In the genomic region with DNA sequence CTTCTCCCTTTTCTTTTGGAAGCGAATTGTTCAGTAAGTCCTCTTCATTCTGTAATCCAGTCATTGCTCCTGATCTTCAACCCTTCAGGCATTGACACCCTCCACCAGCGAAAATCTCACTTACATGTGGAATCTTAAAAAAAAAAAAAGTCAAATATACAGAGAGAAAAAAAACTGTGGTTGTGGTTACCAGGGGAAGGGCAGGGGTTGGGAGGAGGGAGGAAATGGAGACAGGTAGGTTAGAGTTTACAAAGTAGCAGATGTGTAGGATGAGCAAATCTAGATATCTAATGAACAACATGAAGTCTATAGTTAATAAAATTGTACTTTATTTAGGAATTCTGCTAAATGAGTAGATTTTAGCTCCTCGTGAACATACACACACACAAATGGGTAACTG, we compare ENCODE assay signal across 13 cellular contexts. TPM values are rescaled to one million over a fixed set of nuclear protein-coding genes. Genes with fewer than 3 reads are reported as not detected.
DNase-seq lines count a peak whose midpoint lies in the region; ATAC-seq and TF ChIP-seq lines count a peak whose summit lies in the region.
"Had no signal": no experiment of that assay in that cellular context is flagged by ENCODE, and none has a peak within 500 bp of the region (broad histone marks: within the 10 kb centered on the region; RNA-seq: fewer than 3 reads in every experiment).

No MANE protein-coding gene starts in this region.

- no peak for TF ChIP-seq CTCF in left ventricle myocardium inferior (IDR thresholded peaks at IDR 0.05; ENCODE audit: borderline replicate concordance)

- H3K9me3 ChIP-seq in left ventricle myocardium inferior (replicated peaks): no peaks in the 10 kb centered on the region

- H3K4me1 Mint-ChIP-seq in activated CD4-positive, alpha-beta T cell treated with anti-CD3 and anti-CD28 coated beads, Interleukin-2, amount 10 ng/mL, durations not matched to agents 24 days and 14 days: peaks cover 73% of the 10 kb centered on the region
- H3K4me1 Mint-ChIP-seq in effector memory CD8-positive, alpha-beta T cell (ENCODE audit: low read depth in 2 of 2): peaks cover 24 to 36% of the 10 kb centered on the region in 2 donors

- no peaks in the 10 kb centered on the region for H3K27me3 Mint-ChIP-seq in activated CD4-positive, alpha-beta T cell treated with anti-CD3 and anti-CD28 coated beads, Interleukin-2, amount 10 ng/mL, durations not matched to agents 24 days and 14 days
- H3K27me3 Mint-ChIP-seq in effector memory CD8-positive, alpha-beta T cell: no peaks in the 10 kb centered on the region

- peak overlapping the region; percentile 72 for H3K27ac Mint-ChIP-seq in activated CD4-positive, alpha-beta T cell treated with anti-CD3 and anti-CD28 coated beads, Interleukin-2, amount 10 ng/mL, durations not matched to agents 24 days and 14 days
- no peak overlapping the region for H3K27ac Mint-ChIP-seq in effector memory CD8-positive, alpha-beta T cell
- H3K27ac Mint-ChIP-seq: endodermal cell had no signal

- DNase-seq in activated CD4-positive, alpha-beta T cell treated with anti-CD3 and anti-CD28 coated beads, Interleukin-2, amount 10 ng/mL, durations not matched to agents 24 days and 14 days: peak; percentile 80
- no peak for DNase-seq in activated CD4-positive, alpha-beta T cell treated with anti-CD3 and anti-CD28 coated beads for 48 hours
- peak; percentile 81 for DNase-seq in Jurkat, Clone E6-1 (ENCODE audit: low read depth, low spot score)
- DNase-seq in activated CD4-positive, alpha-beta T cell treated with anti-CD3 and anti-CD28 coated beads, Interleukin-2, amount 50 U/mL, for 4 hours: peak; percentile 7 to 18
- DNase-seq in effector memory CD8-positive, alpha-beta T cell: no peak
- DNase-seq in left ventricle myocardium inferior (no peak), inferior parietal cortex (ENCODE audit: extremely low spot score) (no peak)
- DNase-seq: EL, endodermal cell, NCI-H1417 treated with DMSO at 0.1 percent for 48 hours, NCI-H345 had no signal

- peak; percentile 87 for ATAC-seq in effector memory CD8-positive, alpha-beta T cell (replicated peaks)
- no peak for ATAC-seq in HG03045 (IDR thresholded peaks at IDR 0.05; ENCODE audit: unreplicated experiment)
- ATAC-seq: HCT116 had no signal

- H3K27me3 ChIP-seq in left ventricle myocardium inferior (ENCODE audit: low read depth): no peaks in the 10 kb centered on the region

- no peaks in the 10 kb centered on the region for H3K36me3 ChIP-seq in left ventricle myocardium inferior

- no peak overlapping the region for H3K4me3 ChIP-seq in Jurkat, Clone E6-1 (ENCODE audit: low read length)
- no peak overlapping the region for H3K4me3 ChIP-seq in left ventricle myocardium inferior

- H3K4me3 Mint-ChIP-seq in activated CD4-positive, alpha-beta T cell treated with anti-CD3 and anti-CD28 coated beads, Interleukin-2, amount 10 ng/mL, durations not matched to agents 24 days and 14 days: peak overlapping the region; percentile 78
- peak overlapping the region; percentile 26 to 28 for H3K4me3 Mint-ChIP-seq in effector memory CD8-positive, alpha-beta T cell
- H3K4me3 Mint-ChIP-seq: endodermal cell had no signal

- H3K9me3 Mint-ChIP-seq in activated CD4-positive, alpha-beta T cell treated with anti-CD3 and anti-CD28 coated beads, Interleukin-2, amount 10 ng/mL, durations not matched to agents 24 days and 14 days: peaks cover 8% of the 10 kb centered on the region
- no peaks in the 10 kb centered on the region for H3K9me3 Mint-ChIP-seq in effector memory CD8-positive, alpha-beta T cell
- H3K9me3 Mint-ChIP-seq: endodermal cell had no signal

- no peak overlapping the region for H3K27ac ChIP-seq in left ventricle myocardium inferior (replicated peaks)

- intact Hi-C loops in activated CD4-positive, alpha-beta T cell treated with anti-CD3 and anti-CD28 coated beads, Interleukin-2, amount 10 ng/mL, durations not matched to agents 24 days and 14 days (cut with micrococcal nuclease): no loop called here
- intact Hi-C loops in left ventricle myocardium inferior (cut with micrococcal nuclease): no loop called here

- H3K4me1 ChIP-seq in left ventricle myocardium inferior: no peaks in the 10 kb centered on the region

- H3K36me3 Mint-ChIP-seq in activated CD4-positive, alpha-beta T cell treated with anti-CD3 and anti-CD28 coated beads, Interleukin-2, amount 10 ng/mL, durations not matched to agents 24 days and 14 days (ENCODE audit: low read depth): no peaks in the 10 kb centered on the region
- H3K36me3 Mint-ChIP-seq in effector memory CD8-positive, alpha-beta T cell (ENCODE audit: insufficient read depth): peaks cover 4% of the 10 kb centered on the region

RNA-seq across cellular contexts. Expression of a gene that starts 17.7 kb away (rescaled TPM):
- 243 and 250 TPM in 2 replicates for total RNA-seq in activated CD4-positive, alpha-beta T cell treated with anti-CD3 and anti-CD28 coated beads, Interleukin-2, amount 10 ng/mL, durations not matched to agents 24 days and 14 days
- 148 TPM for polyA plus RNA-seq in Jurkat, Clone E6-1 (2012; ENCODE audit: insufficient read depth, insufficient read length)
- 70.2 TPM for total RNA-seq in left ventricle myocardium inferior

Comparison
In these comparisons a context has a peak if more than half of its experiments do, and no peak if none do; other contexts are left out.
1. DNase-seq: peak in activated CD4-positive, alpha-beta T cell treated with anti-CD3 and anti-CD28 coated beads, Interleukin-2, amount 10 ng/mL, durations not matched to agents 24 days and 14 days (single experiment), Jurkat, Clone E6-1 (single experiment) and activated CD4-positive, alpha-beta T cell treated with anti-CD3 and anti-CD28 coated beads, Interleukin-2, amount 50 U/mL, for 4 hours (2 of 2); none in activated CD4-positive, alpha-beta T cell treated with anti-CD3 and anti-CD28 coated beads for 48 hours (single experiment), effector memory CD8-positive, alpha-beta T cell (0 of 3), left ventricle myocardium inferior (single experiment) and inferior parietal cortex (single experiment).